ENCODE assay signal across 8 cellular contexts in genomic region chr9:27529316-27530278, GRCh38. TPM values are rescaled to one million over a fixed set of nuclear protein-coding genes. Genes with fewer than 3 reads are reported as not detected.
DNase-seq lines count a peak whose midpoint lies in the region; ATAC-seq and TF ChIP-seq lines count a peak whose summit lies in the region.

Gene MOB3B, minus strand, starts transcription at chr9:27529814. Its CDS starts 74,264 bp downstream, at chr9:27455550.

- H3K9me1 ChIP-seq in IMR-90 (ENCODE audit: insufficient read depth, low read length) = no peaks in the 10 kb centered on the region

- no peak within 1 kb of the TSS for H2BK120ac ChIP-seq in IMR-90 (ENCODE audit: low read depth, low read length)

- H4K20me1 ChIP-seq in IMR-90 (ENCODE audit: insufficient read depth, low read length) = no peaks in the 10 kb centered on the region

- dilution Hi-C loops in IMR-90 (cut with HindIII; ENCODE audit: low sequenced_read_pairs, unreplicated experiment) = no loop called here

- CTCF ChIA-PET in IMR-90 (lab: Yijun Ruan, JAX) = interaction anchor here (0.6 to 2.9 kb wide), 9 partner anchors 10 to 197 kb away, joined by 3 to 16 read pairs (median 3); no protein-coding TSS in a partner anchor

- ATAC-seq in GM21528 (IDR thresholded peaks at IDR 0.05; ENCODE audit: low FRiP score, unreplicated experiment) (peak; percentile 85), IMR-90 (ENCODE audit: low read depth) (peak; percentile 98)

- H4K5ac ChIP-seq in IMR-90 (ENCODE audit: low read depth, low read length) = no peak within 1 kb of the TSS

- H3K4me1 ChIP-seq in IMR-90 (ENCODE audit: control insufficient read depth, insufficient read depth, low read length) (no peaks in the 10 kb centered on the region), SJCRH30 (no peaks in the 10 kb centered on the region)

- H3K4ac ChIP-seq in IMR-90 (ENCODE audit: low read depth, low read length) = no peak within 1 kb of the TSS

- H3K4me3 ChIP-seq in IMR-90 (ENCODE audit: insufficient read depth, low read depth, low read length) (peak within 1 kb of the TSS; percentile 57), SJCRH30 (peak within 1 kb of the TSS; percentile 56)

- intact Hi-C loops in IMR-90 (cut with micrococcal nuclease) = loop anchor here (1.0 kb wide), 1 partner anchor 196 kb away; no protein-coding TSS in a partner anchor

- in situ Hi-C loops in IMR-90 (cut with MboI; ENCODE audit: low sequenced_read_pairs) = loop anchor here (5.0 kb wide), 1 partner anchor 197 kb away; no protein-coding TSS in a partner anchor

- H4K8ac ChIP-seq in IMR-90 (ENCODE audit: low read depth in 2 of 2, low read length in 2 of 2) = no peak within 1 kb of the TSS

- no peak within 1 kb of the TSS for H2AK5ac ChIP-seq in IMR-90 (ENCODE audit: low read depth, low read length)

- H3K9me3 ChIP-seq in IMR-90 (ENCODE audit: control insufficient read depth, insufficient read depth, low read length) (no peaks in the 10 kb centered on the region), SJCRH30 (replicated peaks) (no peaks in the 10 kb centered on the region)

- TF ChIP-seq POLR2A in IMR-90 (IDR thresholded peaks at IDR 0.05; ENCODE audit: low read depth, low read length) = no peak

- TF ChIP-seq RAD21 in IMR-90 (IDR thresholded peaks at IDR 0.05; ENCODE audit: low read length) = peak; percentile 54

- H2BK5ac ChIP-seq in IMR-90 (ENCODE audit: low read depth, low read length, poor library complexity, severe bottlenecking) = no peak within 1 kb of the TSS

- no peak within 1 kb of the TSS for H3K14ac ChIP-seq in IMR-90 (replicated peaks; ENCODE audit: low read depth, low read length)

- peak within 1 kb of the TSS; percentile 89 for H2AFZ ChIP-seq in IMR-90 (replicated peaks; ENCODE audit: low read length, poor library complexity)

- H3K79me1 ChIP-seq in IMR-90 (ENCODE audit: low read depth in 1 of 2, low read length in 2 of 2) = no peaks in the 10 kb centered on the region

- H3K36me3 ChIP-seq in IMR-90 (ENCODE audit: control insufficient read depth, insufficient read depth, low read length) = no peaks in the 10 kb centered on the region
- H3K36me3 ChIP-seq in SJCRH30 = no peaks in the 10 kb centered on the region

- H3K18ac ChIP-seq in IMR-90 (ENCODE audit: low read depth, low read length) = no peak within 1 kb of the TSS

- H2BK20ac ChIP-seq in IMR-90 (ENCODE audit: low read depth, low read length) = no peak within 1 kb of the TSS

- POLR2A ChIA-PET in IMR-90 (lab: Charles Lee; ENCODE audit: unreplicated experiment) = no interaction called here

- H3K27ac ChIP-seq in IMR-90 (ENCODE audit: insufficient read depth, low read length) (no peak within 1 kb of the TSS), SJCRH30 (no peak within 1 kb of the TSS)

- H3K27me3 ChIP-seq in IMR-90 (ENCODE audit: control insufficient read depth, insufficient read depth, low read length) (peaks cover 32% of the 10 kb centered on the region), SJCRH30 (no peaks in the 10 kb centered on the region)

- H4K91ac ChIP-seq in IMR-90 (ENCODE audit: insufficient read depth, low read depth, low read length) = no peak within 1 kb of the TSS

- H3K23ac ChIP-seq in IMR-90 (ENCODE audit: low read depth, low read length) = peak within 1 kb of the TSS; percentile 60; the same call in 1 of the 2 replicates

- H3K9ac ChIP-seq in IMR-90 (ENCODE audit: low read depth, low read length) = no peak within 1 kb of the TSS; the same call in 1 of the 2 replicates

- WGBS in IMR-90 (ENCODE audit: extremely low coverage in 2 of 2, insufficient read length in 1 of 2), 2 experiments = 0% methylated on average over 4 of the region's 74 CpGs; no CpG with 5 or more reads in 1 of the 2 experiments

- BruUV-seq in IMR-90 (replicated peaks; lab: Mats Ljungman, UMichigan) = no TSS peak

- H2AK9ac ChIP-seq in IMR-90 (replicated peaks; ENCODE audit: low read depth, low read length, poor library complexity) = no peak within 1 kb of the TSS

- H2BK15ac ChIP-seq in IMR-90 (ENCODE audit: low read depth, low read length) = no peak within 1 kb of the TSS

- H3K56ac ChIP-seq in IMR-90 (ENCODE audit: extremely low read depth, insufficient read depth, low read length) = no peak within 1 kb of the TSS

- TF ChIP-seq CTCF in IMR-90 (conservative IDR thresholded peaks at IDR 0.05; ENCODE audit: low read depth, low read length) = peak; percentile 82

- peak; percentile 19 for DNase-seq in DMS153 (lab: John Stamatoyannopoulos, UW)
- peak; percentile 50 for DNase-seq in IMR-90
- DNase-seq in SJCRH30 = peak; percentile 70 to 78
- peak; percentile 81 for DNase-seq in activated naive CD4-positive, alpha-beta T cell treated with anti-CD3 and anti-CD28 coated beads, Interleukin-2, amount 50 U/mL, for 16 hours
- peak; percentile 84 for DNase-seq in globus pallidus (ENCODE audit: low spot score)
- DNase-seq in occipital lobe (lab: John Stamatoyannopoulos, UW) = peak; percentile 80
- DNase-seq in superior temporal gyrus (ENCODE audit: extremely low spot score) = peak; percentile 89

- H3K4me2 ChIP-seq in IMR-90 (ENCODE audit: low read depth, low read length) = peak within 1 kb of the TSS; percentile 97

TF ChIP-seq in IMR-90, 13 proteins besides CTCF, POLR2A, EP300 and RAD21:
- TF ChIP-seq ELK1 (IDR thresholded peaks at IDR 0.05; ENCODE audit: borderline replicate concordance, low read depth, low read length) = no peak
- peak; percentile 67; the same call in 1 of the 2 replicates for TF ChIP-seq MAZ (IDR thresholded peaks at IDR 0.05; ENCODE audit: borderline replicate concordance, low read depth, low read length)
- peak; percentile 58 for TF ChIP-seq SMC3 (IDR thresholded peaks at IDR 0.05; ENCODE audit: low read depth, low read length)

RNA-seq across cellular contexts. Expression of gene MOB3B, which starts in this region (rescaled TPM):
- total RNA-seq in IMR-90 (2012; rRNA removed) = under 0.01 TPM in 2 replicates
- polyA plus RNA-seq in IMR-90 (2012; rRNA removed) = 0.02 and 0.03 TPM in 2 replicates
- polyA plus RNA-seq in IMR-90 (2012; cell fraction: cytosol; rRNA removed) = 0.01 and 0.02 TPM in 2 replicates
- polyA plus RNA-seq in IMR-90 (2012; cell fraction: nucleus; rRNA removed; ENCODE audit: low replicate concordance) = 0.01 and 0.02 TPM in 2 replicates
- 0.25 and 0.34 TPM in 2 replicates for total RNA-seq in SJCRH30 (2014; rRNA removed; shearing (Covaris generic))
- 6.2 TPM for total RNA-seq in occipital lobe

Comparison
In these comparisons a context has a peak if more than half of its experiments do, and no peak if none do; other contexts are left out.
1. Peak in DNase-seq, ATAC-seq, H3K4me3 ChIP-seq and H3K4me2 ChIP-seq in IMR-90; RNA of the gene not detected or under 1 TPM.
2. Peak in DNase-seq and H3K4me3 ChIP-seq in SJCRH30; RNA of the gene not detected or under 1 TPM.
3. DNase-seq: peak in every context shown above with its lines; median percentile 89 in superior temporal gyrus; 84 in globus pallidus; 81 in activated naive CD4-positive, alpha-beta T cell treated with anti-CD3 and anti-CD28 coated beads, Interleukin-2, amount 50 U/mL, for 16 hours; 80 in occipital lobe; 74 in SJCRH30; 50 in IMR-90; 19 in DMS153.